ENCODE assay signal across 20 cellular contexts in genomic region chr1:203059485-203059884, GRCh38. TPM values are rescaled to one million over a fixed set of nuclear protein-coding genes. Genes with fewer than 3 reads are reported as not detected.
DNase-seq lines count a peak whose midpoint lies in the region; ATAC-seq and TF ChIP-seq lines count a peak whose summit lies in the region.
"Had no signal": no experiment of that assay in that cellular context is flagged by ENCODE, and none has a peak within 500 bp of the region (broad histone marks: within the 10 kb centered on the region; RNA-seq: fewer than 3 reads in every experiment).

No MANE protein-coding gene starts in this region.

- H3K4me3 ChIP-seq in lower lobe of right lung, result no peak overlapping the region
- H3K4me3 ChIP-seq: HAP-1, SJSA1 had no signal

- ATAC-seq in lower lobe of right lung (peak; percentile 26 to 56), GM19455 (IDR thresholded peaks at IDR 0.05; ENCODE audit: unreplicated experiment) (no peak), GM18861 (IDR thresholded peaks at IDR 0.05; ENCODE audit: unreplicated experiment) (no peak), GM18873 (IDR thresholded peaks at IDR 0.05; ENCODE audit: low FRiP score, unreplicated experiment) (no peak)
- ATAC-seq: T-cell had no signal

- H3K9me3 ChIP-seq in lower lobe of right lung, result no peaks in the 10 kb centered on the region
- H3K9me3 ChIP-seq: HAP-1, SJSA1 had no signal

- DNase-seq in AML-193 (lab: John Stamatoyannopoulos, UW) (peak; percentile 51 to 64), Kasumi-1 (lab: John Stamatoyannopoulos, UW) (peak; percentile 59 to 68), NOMO-1 treated with dmso at 0.1 percent for 144 hours (lab: John Stamatoyannopoulos, UW; ENCODE audit: unreplicated experiment) (peak; percentile 59), lower lobe of right lung (no peak), NCI-H1417 treated with DMSO at 0.1 percent for 48 hours (lab: John Stamatoyannopoulos, UW) (no peak)
- DNase-seq: COR-L47, DMS153, EL, NCI-H1092, NCI-H524, OCI-M1, RPMI8226, T-cell had no signal

- no peaks in the 10 kb centered on the region for H3K27me3 ChIP-seq in lower lobe of right lung (ENCODE audit: low read depth)

- H3K27ac ChIP-seq in lower lobe of right lung, result no peak overlapping the region
- H3K27ac ChIP-seq: C4-2B, SJSA1 had no signal

- no peaks in the 10 kb centered on the region for H3K36me3 ChIP-seq in lower lobe of right lung
- H3K36me3 ChIP-seq: HAP-1, SJSA1 had no signal

- intact Hi-C loops in lower lobe of right lung (cut with DNase I), result no loop called here

- peaks cover 19% of the 10 kb centered on the region for H3K4me1 ChIP-seq in lower lobe of right lung
- H3K4me1 ChIP-seq: SJSA1 had no signal

- no peak for TF ChIP-seq CTCF in lower lobe of right lung (IDR thresholded peaks at IDR 0.05)

RNA-seq across cellular contexts. Expression of gene MYOG, which starts 26.3 kb away (rescaled TPM):
- total RNA-seq in lower lobe of right lung, result not detected
- total RNA-seq: HT1080, SJSA1, T-cell had no signal

RNA-seq across cellular contexts. Expression of gene PPFIA4, which starts 33.2 kb away (rescaled TPM):
- total RNA-seq in lower lobe of right lung, result 1.3 TPM
- total RNA-seq: SJSA1 had no signal

RNA-seq across cellular contexts. Expression of gene TMEM183A, which starts 52.3 kb away (rescaled TPM):
- total RNA-seq in lower lobe of right lung, result 52.0 TPM

Comparison
In these comparisons a context has a peak if more than half of its experiments do, and no peak if none do; other contexts are left out.
1. DNase-seq: peak in AML-193 (2 of 2), Kasumi-1 (2 of 2) and NOMO-1 treated with dmso at 0.1 percent for 144 hours (single experiment); none in lower lobe of right lung (single experiment) and NCI-H1417 treated with DMSO at 0.1 percent for 48 hours (single experiment).
2. ATAC-seq: peak in lower lobe of right lung (2 of 2); none in GM19455 (single experiment), GM18861 (single experiment) and GM18873 (single experiment).